In the genomic region with DNA sequence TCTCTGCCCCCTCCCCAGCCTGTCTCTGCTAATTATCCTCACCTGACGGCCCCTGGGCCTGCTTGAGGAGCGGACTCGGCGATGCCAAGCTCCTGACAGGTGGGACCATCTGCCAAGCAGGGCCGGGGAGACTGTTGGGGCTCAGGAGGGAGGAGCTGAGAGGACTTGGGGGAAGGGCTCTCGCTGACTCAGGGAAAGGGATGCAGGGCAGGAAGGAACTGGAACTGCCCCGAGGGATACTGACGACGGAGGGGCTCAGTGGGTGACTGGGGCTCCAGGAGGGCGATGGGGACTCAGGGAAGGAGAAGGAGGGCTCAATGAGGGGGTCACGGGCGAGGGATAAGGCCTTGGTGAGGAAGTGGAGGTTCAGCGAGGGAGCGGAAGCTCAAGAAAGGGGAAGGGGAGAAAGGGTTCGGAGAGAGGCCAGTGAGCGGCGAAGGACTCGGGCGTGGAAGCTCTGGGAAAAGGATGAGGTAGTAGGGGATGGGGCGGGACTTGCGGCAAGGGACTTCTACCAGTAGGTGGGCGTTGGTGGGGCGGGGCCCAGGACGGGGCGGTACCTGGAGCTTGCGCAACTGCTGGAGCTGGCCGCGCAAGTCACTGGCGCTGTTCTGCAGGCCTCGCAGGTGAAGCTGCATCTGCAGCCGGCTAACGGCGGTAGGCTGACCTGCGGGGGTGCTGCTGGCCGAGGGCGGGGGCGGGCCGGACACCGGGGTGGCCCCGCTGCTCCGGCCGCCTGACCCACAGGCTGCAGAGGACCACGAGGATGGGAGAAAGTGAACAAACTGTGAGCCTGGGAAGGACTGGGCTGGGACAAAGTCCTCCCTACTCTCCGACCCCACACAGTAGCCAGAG, we compare ENCODE assay signal across 8 cellular contexts. TPM values are rescaled to one million over a fixed set of nuclear protein-coding genes. Genes with fewer than 3 reads are reported as not detected.
DNase-seq lines count a peak whose midpoint lies in the region; ATAC-seq and TF ChIP-seq lines count a peak whose summit lies in the region.

No MANE protein-coding gene starts in this region.

- no peaks in the 10 kb centered on the region for H3K9me3 ChIP-seq in HUES6 (ENCODE audit: control insufficient read depth, insufficient read depth, low read depth, low read length)

- H3K27ac ChIP-seq in HUES6 (ENCODE audit: low read depth, low read length) = no peak overlapping the region

- DNase-seq in ACHN (peak; percentile 96), NOMO-1 (lab: John Stamatoyannopoulos, UW; ENCODE audit: unreplicated experiment in 2 of 2) (peak; percentile 71 to 88), activated T-cell treated with anti-CD3 and anti-CD28 coated beads for 1 hour (ENCODE audit: low read depth) (peak; percentile 83), erythroblast (lab: John Stamatoyannopoulos, UW) (peak; percentile 58 to 75)
- DNase-seq in natural killer cell treated with Interleukin-12 subunit alpha and Interleukin-12 subunit beta and Interleukin-15 and Interleukin-18, amount 100 ng/mL, for 72 hours (ENCODE audit: low spot score) = peak; percentile 91
- DNase-seq in stimulated activated naive CD4-positive, alpha-beta T cell treated with Interleukin-2 at 50 U/mL for 16 hours (lab: John Stamatoyannopoulos, UW) = peak; percentile 91

- no peaks in the 10 kb centered on the region for H3K36me3 Mint-ChIP-seq in natural killer cell treated with Interleukin-12 subunit alpha and Interleukin-12 subunit beta and Interleukin-15 and Interleukin-18, amount 100 ng/mL, for 72 hours

- in situ Hi-C loops in ACHN (cut with HindIII; ENCODE audit: low pct_ligation_motif_present, low pct_unique_long_range_greater_than_20kb, low sequenced_read_pairs) = no loop called here

- TF ChIP-seq POLR2A in erythroblast (IDR thresholded peaks at IDR 0.05; ENCODE audit: low read length) = no peak

- ATAC-seq in GM19351 (IDR thresholded peaks at IDR 0.05; ENCODE audit: unreplicated experiment) = peak; percentile 66
- ATAC-seq in natural killer cell treated with Interleukin-12 subunit alpha and Interleukin-12 subunit beta and Interleukin-15 and Interleukin-18, amount 100 ng/mL, for 72 hours = peak; percentile 77 to 85

- H3K4me1 ChIP-seq in HUES6 (ENCODE audit: control insufficient read depth, insufficient read depth, low read length) = peaks cover 42% of the 10 kb centered on the region

- peaks cover 19 to 31% of the 10 kb centered on the region in 2 donors for H3K4me1 Mint-ChIP-seq in natural killer cell treated with Interleukin-12 subunit alpha and Interleukin-12 subunit beta and Interleukin-15 and Interleukin-18, amount 100 ng/mL, for 72 hours (ENCODE audit: low read depth in 2 of 2)

- peak overlapping the region; percentile 31 to 82 for H3K27ac Mint-ChIP-seq in natural killer cell treated with Interleukin-12 subunit alpha and Interleukin-12 subunit beta and Interleukin-15 and Interleukin-18, amount 100 ng/mL, for 72 hours

- H3K27me3 Mint-ChIP-seq in natural killer cell treated with Interleukin-12 subunit alpha and Interleukin-12 subunit beta and Interleukin-15 and Interleukin-18, amount 100 ng/mL, for 72 hours = peaks cover 38 to 50% of the 10 kb centered on the region in 2 donors

- H3K4me3 Mint-ChIP-seq in natural killer cell treated with Interleukin-12 subunit alpha and Interleukin-12 subunit beta and Interleukin-15 and Interleukin-18, amount 100 ng/mL, for 72 hours = peak overlapping the region; percentile 92

- H3K27me3 ChIP-seq in HUES6 (ENCODE audit: control insufficient read depth, insufficient read depth, low read length) = peaks cover 69% of the 10 kb centered on the region

- no peaks in the 10 kb centered on the region for H3K9me3 Mint-ChIP-seq in natural killer cell treated with Interleukin-12 subunit alpha and Interleukin-12 subunit beta and Interleukin-15 and Interleukin-18, amount 100 ng/mL, for 72 hours

- no peaks in the 10 kb centered on the region for H3K36me3 ChIP-seq in HUES6 (ENCODE audit: control insufficient read depth, insufficient read depth, low read length)

- H3K4me3 ChIP-seq in HUES6 (ENCODE audit: low read depth, low read length) = peak overlapping the region; percentile 67

- H3K9ac ChIP-seq in HUES6 (ENCODE audit: low read length) = no peak overlapping the region

RNA-seq across cellular contexts. Expression of gene SRCIN1, which starts 46.5 kb away (rescaled TPM):
- under 1 TPM; 0.05 to 0.28 TPM for total RNA-seq in natural killer cell treated with Interleukin-12 subunit alpha and Interleukin-12 subunit beta and Interleukin-15 and Interleukin-18, amount 100 ng/mL, for 72 hours
